17 cellular contexts compared by ENCODE assay signal in genomic region chr12:70854138-70854537, GRCh38.
"Had no signal": no experiment of that assay in that cellular context is flagged by ENCODE, and none has a peak within 500 bp of the region (broad histone marks: within the 10 kb centered on the region; RNA-seq: fewer than 3 reads in every experiment).

No MANE protein-coding gene starts in this region.

- H3K4me2 ChIP-seq: neural progenitor cell had no signal

- H3K27me3 ChIP-seq: esophagus squamous epithelium, neural progenitor cell, uterus had no signal

- H3K27ac ChIP-seq: epithelial cell of prostate, foreskin keratinocyte, neural progenitor cell, thoracic aorta, uterus had no signal

- H2AFZ ChIP-seq: neural progenitor cell had no signal

- H3K4me1 ChIP-seq: esophagus squamous epithelium, foreskin keratinocyte, neural progenitor cell, uterus had no signal

- ATAC-seq: activated CD8-positive, alpha-beta T cell treated with anti-CD3 and anti-CD28 coated beads for 36 hours; activated naive CD8-positive, alpha-beta T cell treated with anti-CD3 and anti-CD28 coated beads, Interleukin-2, amount 50 U/mL, for 24 hours; activated T-cell treated with anti-CD3 and anti-CD28 coated beads, Interleukin-2, amount 50 U/mL, for 4 hours; activated T-helper 17 cell treated with anti-CD3 and anti-CD28 coated beads, Interleukin-2, amount 50 U/mL, for 72 hours; foreskin keratinocyte; naive thymus-derived CD8-positive, alpha-beta T cell; T-cell had no signal

- H3K9me3 ChIP-seq: esophagus squamous epithelium, thoracic aorta, uterus had no signal

- H3K9ac ChIP-seq: neural progenitor cell had no signal

- DNase-seq: activated B cell treated with CpG ODN at 0.5 μM for 24 hours; activated CD4-positive, alpha-beta T cell treated with anti-CD3 and anti-CD28 coated beads, Interleukin-2, amount 50 U/mL, for 1 hour; activated CD8-positive, alpha-beta T cell treated with anti-CD3 and anti-CD28 coated beads for 36 hours; activated naive CD8-positive, alpha-beta T cell treated with anti-CD3 and anti-CD28 coated beads, Interleukin-2, amount 50 U/mL, for 24 hours; activated T-cell treated with anti-CD3 and anti-CD28 coated beads, Interleukin-2, amount 50 U/mL, for 4 hours; effector CD4-positive, alpha-beta T cell; esophagus squamous epithelium; foreskin keratinocyte; naive thymus-derived CD8-positive, alpha-beta T cell; stimulated activated CD4-positive, alpha-beta T cell treated with anti-CD3 and anti-CD28 coated beads, Interleukin-2, amount 100 ng/mL, for 48 hours; stimulated activated naive CD4-positive, alpha-beta T cell treated with Interleukin-2 at 50 U/mL for 16 hours; T-cell; uterus had no signal

- H3K4me3 ChIP-seq: esophagus squamous epithelium, neural progenitor cell, thoracic aorta, uterus had no signal

- H3K36me3 ChIP-seq: esophagus squamous epithelium, neural progenitor cell, thoracic aorta, uterus had no signal
